ENCODE assay signal across 1 cellular context in the genomic region with DNA sequence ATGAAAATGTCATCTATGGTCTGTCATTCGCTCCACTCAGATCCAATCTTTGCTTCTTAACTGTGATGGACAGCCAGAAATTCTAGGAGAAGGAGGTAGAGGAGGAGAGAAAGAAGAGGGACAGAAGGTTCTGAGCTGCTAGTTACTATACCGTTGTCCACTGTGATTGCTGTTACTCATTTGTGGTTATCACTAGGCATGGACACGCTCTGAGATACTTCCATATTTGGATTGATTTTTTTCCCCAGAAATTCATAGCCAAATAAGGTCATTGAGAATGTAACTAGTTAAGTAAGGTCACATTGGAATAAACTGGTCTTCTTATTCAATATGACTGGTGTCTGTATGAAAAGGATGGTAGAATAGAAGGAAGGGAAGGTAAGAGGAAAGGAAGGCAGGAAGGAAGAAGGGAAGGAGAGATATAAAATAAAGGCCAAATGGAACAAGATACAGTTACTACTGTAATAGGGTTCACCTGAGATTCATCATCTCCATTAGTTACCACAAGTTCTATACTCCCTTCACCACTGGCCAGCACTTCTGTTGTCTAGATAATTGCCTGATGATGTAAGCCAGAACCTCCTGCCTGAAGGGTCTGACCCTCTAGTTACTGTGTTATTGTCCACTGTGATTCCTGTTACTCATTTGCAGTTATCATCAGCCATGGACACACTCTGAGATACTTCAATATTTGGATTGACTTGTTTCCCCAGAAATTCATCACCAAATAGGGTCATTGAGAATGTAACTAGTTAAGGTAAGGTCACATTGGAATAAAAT.
TF ChIP-seq lines count a peak whose summit lies in the region.

No MANE protein-coding gene starts in this region.

TF ChIP-seq in HepG2, 621 proteins besides CTCF, POLR2A, EP300 and RAD21:
- TF ChIP-seq ZNF18 (CRISPR knock-in tag; IDR thresholded peaks at IDR 0.05; ENCODE audit: insufficient replicate concordance) (no peak), HNRNPUL1 (IDR thresholded peaks at IDR 0.05; ENCODE audit: low read depth, low read length) (no peak), POLR2AphosphoS2 (IDR thresholded peaks at IDR 0.05; ENCODE audit: low read depth, low read length) (no peak), MAX (IDR thresholded peaks at IDR 0.05) (no peak), TRIM22 (IDR thresholded peaks at IDR 0.05) (no peak), ONECUT2 (CRISPR knock-in tag; IDR thresholded peaks at IDR 0.05) (no peak), HMG20A (CRISPR knock-in tag; IDR thresholded peaks at IDR 0.05; ENCODE audit: borderline replicate concordance) (no peak), ZNF256 (CRISPR knock-in tag; conservative IDR thresholded peaks at IDR 0.05) (no peak), ZNF142 (CRISPR knock-in tag; IDR thresholded peaks at IDR 0.05) (no peak), RBM39 (IDR thresholded peaks at IDR 0.05; ENCODE audit: low read depth, low read length, poor library complexity, severe bottlenecking) (no peak), RBM22 (optimal IDR thresholded peaks at IDR 0.05; ENCODE audit: low read length) (no peak), ARNTL (CRISPR knock-in tag; IDR thresholded peaks at IDR 0.05) (no peak), ZNF451 (CRISPR knock-in tag; IDR thresholded peaks at IDR 0.05) (no peak), ZNF207 (IDR thresholded peaks at IDR 0.05; ENCODE audit: borderline replicate concordance) (no peak), ZSCAN30 (CRISPR knock-in tag; IDR thresholded peaks at IDR 0.05) (no peak), ZNF138 (CRISPR knock-in tag; IDR thresholded peaks at IDR 0.05; ENCODE audit: low read depth) (no peak)
- TF ChIP-seq, protein P1, sequence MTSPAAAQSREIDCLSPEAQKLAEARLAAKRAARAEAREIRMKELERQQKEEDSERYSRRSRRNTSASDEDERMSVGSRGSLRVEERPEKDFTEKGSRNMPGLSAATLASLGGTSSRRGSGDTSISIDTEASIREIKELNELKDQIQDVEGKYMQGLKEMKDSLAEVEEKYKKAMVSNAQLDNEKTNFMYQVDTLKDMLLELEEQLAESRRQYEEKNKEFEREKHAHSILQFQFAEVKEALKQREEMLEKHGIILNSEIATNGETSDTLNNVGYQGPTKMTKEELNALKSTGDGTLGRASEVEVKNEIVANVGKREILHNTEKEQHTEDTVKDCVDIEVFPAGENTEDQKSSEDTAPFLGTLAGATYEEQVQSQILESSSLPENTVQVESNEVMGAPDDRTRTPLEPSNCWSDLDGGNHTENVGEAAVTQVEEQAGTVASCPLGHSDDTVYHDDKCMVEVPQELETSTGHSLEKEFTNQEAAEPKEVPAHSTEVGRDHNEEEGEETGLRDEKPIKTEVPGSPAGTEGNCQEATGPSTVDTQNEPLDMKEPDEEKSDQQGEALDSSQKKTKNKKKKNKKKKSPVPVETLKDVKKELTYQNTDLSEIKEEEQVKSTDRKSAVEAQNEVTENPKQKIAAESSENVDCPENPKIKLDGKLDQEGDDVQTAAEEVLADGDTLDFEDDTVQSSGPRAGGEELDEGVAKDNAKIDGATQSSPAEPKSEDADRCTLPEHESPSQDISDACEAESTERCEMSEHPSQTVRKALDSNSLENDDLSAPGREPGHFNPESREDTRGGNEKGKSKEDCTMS (CRISPR knock-in tag; conservative IDR thresholded peaks at IDR 0.05), result no peak
